8 cellular contexts compared by ENCODE assay signal in genomic region chr20:50980851-50981713, GRCh38. TPM values are rescaled to one million over a fixed set of nuclear protein-coding genes. Genes with fewer than 3 reads are reported as not detected.
A peak's percentile ranks its signal among the peaks of the same experiment; 100 is the strongest.
DNase-seq lines count a peak whose midpoint lies in the region; ATAC-seq and TF ChIP-seq lines count a peak whose summit lies in the region.

No MANE protein-coding gene starts in this region.

- peak; percentile 77 for TF ChIP-seq CTCF in AG04449 (IDR thresholded peaks at IDR 0.05; ENCODE audit: insufficient read depth, low read length, missing control alignments)
- peak; percentile 59 for TF ChIP-seq CTCF in GM13976 (IDR thresholded peaks at IDR 0.05; ENCODE audit: borderline replicate concordance, control extremely low read depth, extremely low read depth, insufficient read depth, missing control alignments)
- peak; percentile 88 for TF ChIP-seq CTCF in colonic mucosa (IDR thresholded peaks at IDR 0.05)

- H3K36me3 ChIP-seq in colonic mucosa: no peaks in the 10 kb centered on the region

- H3K27ac ChIP-seq in colonic mucosa: no peak overlapping the region

- CTCF ChIA-PET in AG04449 (lab: Yijun Ruan, JAX): interaction anchor here (0.5 to 14.9 kb wide), 53 partner anchors 8 to 1079 kb away, joined by 3 to 626 read pairs (median 4); partner anchors contain the start of genes BCAS4, DPM1 and MOCS3

- no peaks in the 10 kb centered on the region for H3K36me3 Mint-ChIP-seq in memory B cell
- H3K36me3 Mint-ChIP-seq in stimulated activated memory B cell treated with anti-CD40 and anti-IgM and Interleukin-4, amounts not matched to agents 10 μg/mL and 1 μg/mL and 100 μg/mL, for 72 hours: no peaks in the 10 kb centered on the region

- no peak overlapping the region for H3K9ac ChIP-seq in colonic mucosa (ENCODE audit: low read depth in 2 of 2, low read length in 2 of 2)

- H3K9me3 ChIP-seq in colonic mucosa: no peaks in the 10 kb centered on the region

- H3K4me1 ChIP-seq in colonic mucosa: no peaks in the 10 kb centered on the region

- no peaks in the 10 kb centered on the region for H3K9me3 Mint-ChIP-seq in memory B cell
- no peaks in the 10 kb centered on the region for H3K9me3 Mint-ChIP-seq in stimulated activated memory B cell treated with anti-CD40 and anti-IgM and Interleukin-4, amounts not matched to agents 10 μg/mL and 1 μg/mL and 100 μg/mL, for 72 hours

- H3K27me3 Mint-ChIP-seq in memory B cell: peaks cover 19% of the 10 kb centered on the region
- H3K27me3 Mint-ChIP-seq in stimulated activated memory B cell treated with anti-CD40 and anti-IgM and Interleukin-4, amounts not matched to agents 10 μg/mL and 1 μg/mL and 100 μg/mL, for 72 hours: peaks cover 54% of the 10 kb centered on the region

- POLR2A ChIA-PET in AG04449 (lab: Yijun Ruan, JAX): interaction anchor here (0.6 to 1.4 kb wide), 6 partner anchors 186 to 408 kb away, joined by 3 to 6 read pairs (median 4); partner anchors contain the start of gene BCAS4

- H3K27me3 ChIP-seq in colonic mucosa: no peaks in the 10 kb centered on the region

- peaks cover 4% of the 10 kb centered on the region for H3K4me1 Mint-ChIP-seq in memory B cell
- H3K4me1 Mint-ChIP-seq in stimulated activated memory B cell treated with anti-CD40 and anti-IgM and Interleukin-4, amounts not matched to agents 10 μg/mL and 1 μg/mL and 100 μg/mL, for 72 hours: peaks cover 10% of the 10 kb centered on the region

- intact Hi-C loops in colonic mucosa (cut with DNase I): loop anchor here (10.0 kb wide), 1 partner anchor 614 kb away; no protein-coding TSS in a partner anchor

- DNase-seq in AG04449 (ENCODE audit: low read depth, low spot score) (no peak), GM13976 (ENCODE audit: low spot score) (peak; percentile 84), NCI-H226 (peak; percentile 23), colonic mucosa (peak; percentile 74), memory B cell (ENCODE audit: low spot score in 2 of 2) (peak; percentile 57 to 64)
- DNase-seq in activated CD4-positive, alpha-beta T cell treated with anti-CD3 and anti-CD28 coated beads for 4 hours: peak; percentile 70 to 72

- no peak overlapping the region for H3K27ac Mint-ChIP-seq in memory B cell
- no peak overlapping the region for H3K27ac Mint-ChIP-seq in stimulated activated memory B cell treated with anti-CD40 and anti-IgM and Interleukin-4, amounts not matched to agents 10 μg/mL and 1 μg/mL and 100 μg/mL, for 72 hours

- in situ Hi-C loops in GM13976 (cut with MboI; ENCODE audit: low sequenced_read_pairs, unreplicated experiment): loop anchor here (10.0 to 25.0 kb wide), 2 partner anchors 324 to 631 kb away; no protein-coding TSS in a partner anchor

- H3K4me3 ChIP-seq in AG04449 (ENCODE audit: low read depth, low read length): no peak overlapping the region
- H3K4me3 ChIP-seq in colonic mucosa: no peak overlapping the region

- peak; percentile 72 for ATAC-seq in memory B cell (ENCODE audit: low read depth)
- ATAC-seq in stimulated activated memory B cell treated with anti-CD40 and anti-IgM and Interleukin-4, amounts not matched to agents 10 μg/mL and 1 μg/mL and 100 μg/mL, for 72 hours: peak; percentile 54
- ATAC-seq in GM18519 (IDR thresholded peaks at IDR 0.05; ENCODE audit: low FRiP score, unreplicated experiment): no peak

- H3K4me3 Mint-ChIP-seq in memory B cell: no peak overlapping the region
- H3K4me3 Mint-ChIP-seq in stimulated activated memory B cell treated with anti-CD40 and anti-IgM and Interleukin-4, amounts not matched to agents 10 μg/mL and 1 μg/mL and 100 μg/mL, for 72 hours: no peak overlapping the region

RNA-seq across cellular contexts. Expression of gene MOCS3, which starts 22.5 kb away (rescaled TPM):
- total RNA-seq in colonic mucosa: 1 to 10 TPM; 4.6 to 5.1 TPM

RNA-seq across cellular contexts. Expression of gene DPM1, which starts 22.8 kb away (rescaled TPM):
- total RNA-seq in colonic mucosa: 10 to 100 TPM; 37.0 to 43.9 TPM

RNA-seq across cellular contexts. Expression of gene KCNG1, which starts 41.8 kb away (rescaled TPM):
- 10 to 100 TPM in 1 of 2 donors, 1 to 10 TPM in 1; 5.8 to 10.3 TPM for total RNA-seq in colonic mucosa

RNA-seq across cellular contexts. Expression of gene ADNP, which starts 49.8 kb away (rescaled TPM):
- total RNA-seq in colonic mucosa: 10 to 100 TPM; 46.8 to 54.0 TPM
